ENCODE assay signal across 1 cellular context in genomic region chr5:157597277-157597676, GRCh38.
TF ChIP-seq lines count a peak whose summit lies in the region.

No MANE protein-coding gene starts in this region.

TF ChIP-seq in HepG2, 621 proteins besides CTCF, POLR2A, EP300 and RAD21:
- TF ChIP-seq NFIB (CRISPR knock-in tag; IDR thresholded peaks at IDR 0.05; ENCODE audit: borderline replicate concordance) (no peak), KLF16 (CRISPR knock-in tag; IDR thresholded peaks at IDR 0.05) (no peak), CBX1 (IDR thresholded peaks at IDR 0.05; ENCODE audit: low read depth) (no peak), PITX1 (CRISPR knock-in tag; IDR thresholded peaks at IDR 0.05) (no peak), ZNF251 (CRISPR knock-in tag; IDR thresholded peaks at IDR 0.05) (no peak), RFX1 (IDR thresholded peaks at IDR 0.05) (no peak), ATF7 (IDR thresholded peaks at IDR 0.05) (no peak), ATF7 (CRISPR knock-in tag; IDR thresholded peaks at IDR 0.05) (no peak), IRF2 (CRISPR knock-in tag; IDR thresholded peaks at IDR 0.05) (no peak), DZIP1 (CRISPR knock-in tag; IDR thresholded peaks at IDR 0.05) (no peak), ZBTB8A (CRISPR knock-in tag; IDR thresholded peaks at IDR 0.05; ENCODE audit: borderline replicate concordance, low read depth) (no peak), HHEX (CRISPR knock-in tag; IDR thresholded peaks at IDR 0.05) (no peak), ZNF563 (CRISPR knock-in tag; IDR thresholded peaks at IDR 0.05) (no peak), ZFYVE20 (CRISPR knock-in tag; IDR thresholded peaks at IDR 0.05; ENCODE audit: borderline replicate concordance, low read depth) (no peak), ZNF225 (CRISPR knock-in tag; IDR thresholded peaks at IDR 0.05) (no peak), JDP2 (CRISPR knock-in tag; IDR thresholded peaks at IDR 0.05; ENCODE audit: borderline replicate concordance) (no peak), ZBTB34 (CRISPR knock-in tag; IDR thresholded peaks at IDR 0.05) (no peak), ZMYM2 (CRISPR knock-in tag; IDR thresholded peaks at IDR 0.05) (no peak), RARA (CRISPR knock-in tag; IDR thresholded peaks at IDR 0.05) (no peak), ZNF891 (CRISPR knock-in tag; IDR thresholded peaks at IDR 0.05) (no peak), ZNF343 (CRISPR knock-in tag; IDR thresholded peaks at IDR 0.05) (no peak)
